ENCODE assay signal across 25 cellular contexts in genomic region chr7:72430531-72430930, GRCh38. TPM values are rescaled to one million over a fixed set of nuclear protein-coding genes. Genes with fewer than 3 reads are reported as not detected.
"Had no signal": no experiment of that assay in that cellular context is flagged by ENCODE, and none has a peak within 500 bp of the region (broad histone marks: within the 10 kb centered on the region; RNA-seq: fewer than 3 reads in every experiment).

No MANE protein-coding gene starts in this region.

- DNase-seq: activated CD4-positive, alpha-beta memory T cell treated with anti-CD3 and anti-CD28 coated beads for 36 hours; activated CD4-positive, alpha-beta T cell treated with anti-CD3 and anti-CD28 coated beads for 4 hours; activated CD4-positive, CD25-positive, alpha-beta regulatory T cell; activated effector memory CD4-positive, alpha-beta T cell treated with Interleukin-2 at 50 U/mL for 16 hours; activated naive CD4-positive, alpha-beta T cell treated with anti-CD3 and anti-CD28 coated beads for 36 hours; activated naive CD8-positive, alpha-beta T cell treated with anti-CD3 and anti-CD28 coated beads, Interleukin-2, amount 10 ng/mL, durations not matched to agents 7 days and 5 days; activated T-cell treated with anti-CD3 and anti-CD28 coated beads, Interleukin-2, amount 50 U/mL, for 72 hours; amniotic stem cell; cortex of kidney; heart left ventricle; mesenchymal stem cell; mucosa of descending colon; nephron progenitor cell; pancreas; right cardiac atrium; stimulated activated CD4-positive, alpha-beta T cell treated with anti-CD3 and anti-CD28 coated beads, Interleukin-1b, Interleukin-23, amount 100 ng/mL, for 48 hours; stomach; transverse colon had no signal

- ATAC-seq: activated T-cell treated with anti-CD3 and anti-CD28 coated beads, Interleukin-2, amount 50 U/mL, for 72 hours; heart left ventricle; mucosa of descending colon; pancreas; right cardiac atrium; stimulated activated effector memory CD8-positive, alpha-beta T cell treated with anti-CD3 and anti-CD28 coated beads, Interleukin-12 subunit alpha, Interleukin-12 subunit beta, amount 100 ng/mL, for 72 hours had no signal

- H3K27me3 ChIP-seq: breast epithelium, pancreas, stomach, suprapubic skin, transverse colon had no signal

- H3K27ac Mint-ChIP-seq: activated CD4-positive, alpha-beta memory T cell treated with anti-CD3 and anti-CD28 coated beads for 36 hours; activated naive CD4-positive, alpha-beta T cell treated with anti-CD3 and anti-CD28 coated beads for 36 hours; activated naive CD8-positive, alpha-beta T cell treated with anti-CD3 and anti-CD28 coated beads, Interleukin-2, amount 10 ng/mL, durations not matched to agents 7 days and 5 days; activated T-cell treated with anti-CD3 and anti-CD28 coated beads, Interleukin-2, amount 50 U/mL, for 72 hours; nephron progenitor cell; stimulated activated effector memory CD8-positive, alpha-beta T cell treated with anti-CD3 and anti-CD28 coated beads, Interleukin-12 subunit alpha, Interleukin-12 subunit beta, amount 100 ng/mL, for 72 hours; T-helper 1 cell treated with Interleukin-12 subunit alpha and Interleukin-12 subunit beta and Interleukin-4 antibody, amounts not matched to agents 30 μg/mL and 1 μg/mL, for 36 hours had no signal

- H3K9me3 Mint-ChIP-seq: activated CD4-positive, alpha-beta memory T cell treated with anti-CD3 and anti-CD28 coated beads for 36 hours; activated naive CD4-positive, alpha-beta T cell treated with anti-CD3 and anti-CD28 coated beads for 36 hours; activated naive CD8-positive, alpha-beta T cell treated with anti-CD3 and anti-CD28 coated beads, Interleukin-2, amount 10 ng/mL, durations not matched to agents 7 days and 5 days had no signal

- H3K4me1 ChIP-seq: breast epithelium, heart left ventricle, pancreas, suprapubic skin, transverse colon had no signal

- H3K4me1 Mint-ChIP-seq: activated naive CD8-positive, alpha-beta T cell treated with anti-CD3 and anti-CD28 coated beads, Interleukin-2, amount 10 ng/mL, durations not matched to agents 7 days and 5 days; central memory CD8-positive, alpha-beta T cell; stimulated activated effector memory CD8-positive, alpha-beta T cell treated with anti-CD3 and anti-CD28 coated beads, Interleukin-12 subunit alpha, Interleukin-12 subunit beta, amount 100 ng/mL, for 72 hours had no signal

- H3K9me3 ChIP-seq: breast epithelium, heart left ventricle, mucosa of descending colon, pancreas, stomach, suprapubic skin, transverse colon had no signal

- H3K36me3 Mint-ChIP-seq: activated CD4-positive, alpha-beta memory T cell treated with anti-CD3 and anti-CD28 coated beads for 36 hours; activated naive CD8-positive, alpha-beta T cell treated with anti-CD3 and anti-CD28 coated beads, Interleukin-2, amount 10 ng/mL, durations not matched to agents 7 days and 5 days; stimulated activated effector memory CD8-positive, alpha-beta T cell treated with anti-CD3 and anti-CD28 coated beads, Interleukin-12 subunit alpha, Interleukin-12 subunit beta, amount 100 ng/mL, for 72 hours had no signal

- H3K27ac ChIP-seq: breast epithelium, heart left ventricle, pancreas, stomach, suprapubic skin, transverse colon had no signal

- H3K36me3 ChIP-seq: breast epithelium, heart left ventricle, pancreas, stomach, suprapubic skin, transverse colon had no signal

- H3K27me3 Mint-ChIP-seq: activated CD4-positive, alpha-beta memory T cell treated with anti-CD3 and anti-CD28 coated beads for 36 hours; activated naive CD8-positive, alpha-beta T cell treated with anti-CD3 and anti-CD28 coated beads, Interleukin-2, amount 10 ng/mL, durations not matched to agents 7 days and 5 days; central memory CD8-positive, alpha-beta T cell had no signal

- H3K4me3 Mint-ChIP-seq: activated CD4-positive, alpha-beta memory T cell treated with anti-CD3 and anti-CD28 coated beads for 36 hours; activated naive CD4-positive, alpha-beta T cell treated with anti-CD3 and anti-CD28 coated beads for 36 hours; activated naive CD8-positive, alpha-beta T cell treated with anti-CD3 and anti-CD28 coated beads, Interleukin-2, amount 10 ng/mL, durations not matched to agents 7 days and 5 days; activated T-cell treated with anti-CD3 and anti-CD28 coated beads, Interleukin-2, amount 50 U/mL, for 72 hours; central memory CD8-positive, alpha-beta T cell; nephron progenitor cell; stimulated activated effector memory CD8-positive, alpha-beta T cell treated with anti-CD3 and anti-CD28 coated beads, Interleukin-12 subunit alpha, Interleukin-12 subunit beta, amount 100 ng/mL, for 72 hours; T-helper 1 cell treated with Interleukin-12 subunit alpha and Interleukin-12 subunit beta and Interleukin-4 antibody, amounts not matched to agents 30 μg/mL and 1 μg/mL, for 36 hours had no signal

- H3K4me3 ChIP-seq: breast epithelium, heart left ventricle, mucosa of descending colon, pancreas, stomach, suprapubic skin, transverse colon had no signal

RNA-seq across cellular contexts. Expression of gene CALN1, which starts 18.4 kb away (rescaled TPM):
- total RNA-seq: activated CD4-positive, alpha-beta memory T cell treated with anti-CD3 and anti-CD28 coated beads for 36 hours; activated naive CD8-positive, alpha-beta T cell treated with anti-CD3 and anti-CD28 coated beads, Interleukin-2, amount 10 ng/mL, durations not matched to agents 7 days and 5 days; epithelial cell of proximal tubule; heart left ventricle; mucosa of descending colon; pulmonary artery endothelial cell; right cardiac atrium; transverse colon had no signal
- polyA plus RNA-seq: heart left ventricle, right cardiac atrium had no signal
